In the genomic region with DNA sequence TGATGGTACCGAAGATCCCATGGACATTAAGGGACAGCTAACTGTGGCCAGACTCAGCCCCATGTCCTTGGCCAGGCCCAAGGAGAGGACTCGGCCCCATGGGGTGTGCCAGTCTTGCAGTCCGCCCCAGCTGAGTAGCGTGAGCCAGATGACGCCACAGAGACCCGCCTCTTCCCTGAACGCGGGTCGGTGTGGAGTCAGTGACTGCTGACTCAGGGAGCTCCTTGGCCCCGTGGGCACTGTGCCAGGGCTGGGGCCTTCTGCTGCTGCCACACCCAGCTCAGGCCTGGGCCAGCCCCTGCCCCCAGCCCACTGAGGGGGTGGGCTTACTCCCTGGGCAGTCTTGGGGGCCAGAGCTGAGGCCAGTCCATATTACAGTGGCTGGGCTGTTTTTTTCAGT, we compare ENCODE assay signal across 7 cellular contexts. TPM values are rescaled to one million over a fixed set of nuclear protein-coding genes. Genes with fewer than 3 reads are reported as not detected.
DNase-seq lines count a peak whose midpoint lies in the region; ATAC-seq and TF ChIP-seq lines count a peak whose summit lies in the region.

No MANE protein-coding gene starts in this region.

- no peaks in the 10 kb centered on the region for H3K9me2 ChIP-seq in OCI-LY7 (ENCODE audit: insufficient read depth, low read length)

- peak in 1 of 2 donors; percentile 31 for TF ChIP-seq EP300 in tibial nerve (IDR thresholded peaks at IDR 0.05)

- H3K4me1 ChIP-seq in tibial nerve (peaks cover 0 to 20% (median 3%) of the 10 kb centered on the region in 4 donors), OCI-LY7 (ENCODE audit: insufficient read depth, low read length, poor library complexity, severe bottlenecking) (peaks cover 3% of the 10 kb centered on the region)

- no TSS peak for BruUV-seq in OCI-LY7 (replicated peaks; lab: Mats Ljungman, UMichigan)

- no peak overlapping the region for H2AFZ ChIP-seq in OCI-LY7 (ENCODE audit: low read length)

- no peaks in the 10 kb centered on the region for H3K27me3 Mint-ChIP-seq in activated T-cell treated with anti-CD3 and anti-CD28 coated beads, Interleukin-2, amount 50 U/mL, for 4 hours (ENCODE audit: low read depth)

- peaks cover 2% of the 10 kb centered on the region for H3K36me3 Mint-ChIP-seq in activated T-cell treated with anti-CD3 and anti-CD28 coated beads, Interleukin-2, amount 50 U/mL, for 4 hours (ENCODE audit: insufficient read depth)

- DNase-seq in HT1080 (ENCODE audit: low read depth) (peak; percentile 74), astrocyte of the spinal cord (ENCODE audit: low read depth, low spot score) (peak; percentile 29), kidney epithelial cell (ENCODE audit: low read depth) (peak; percentile 31), tibial nerve (ENCODE audit: low spot score in 2 of 2) (peak; percentile 12 to 50), OCI-LY7 (ENCODE audit: low spot score) (no peak)
- no peak for DNase-seq in activated T-cell treated with anti-CD3 and anti-CD28 coated beads, Interleukin-2, amount 50 U/mL, for 4 hours

- H3K36me3 ChIP-seq in kidney epithelial cell (ENCODE audit: control insufficient read depth, insufficient read depth, low read length) (no peaks in the 10 kb centered on the region), tibial nerve (peaks cover 0 to 41% (median 0%) of the 10 kb centered on the region in 3 donors), OCI-LY7 (ENCODE audit: insufficient read depth, low read length) (no peaks in the 10 kb centered on the region)

- H4K20me1 ChIP-seq in OCI-LY7 (ENCODE audit: insufficient read depth, low read length): no peaks in the 10 kb centered on the region

- H3K27ac ChIP-seq in tibial nerve (peak overlapping the region in 3 of 4 donors; percentile 48 to 84 (median 76)), OCI-LY7 (ENCODE audit: low read depth, low read length, poor library complexity, severe bottlenecking) (no peak overlapping the region)

- ATAC-seq in activated T-cell treated with anti-CD3 and anti-CD28 coated beads, Interleukin-2, amount 50 U/mL, for 4 hours: no peak
- ATAC-seq in GM18870 (IDR thresholded peaks at IDR 0.05; ENCODE audit: unreplicated experiment): no peak

- intact Hi-C loops in OCI-LY7 (cut with micrococcal nuclease; ENCODE audit: unreplicated experiment): no loop called here

- no peak for TF ChIP-seq CTCF in astrocyte of the spinal cord (IDR thresholded peaks at IDR 0.05; ENCODE audit: low read depth, low read length)
- no peak for TF ChIP-seq CTCF in kidney epithelial cell (IDR thresholded peaks at IDR 0.05; ENCODE audit: insufficient read depth, low read length, poor library complexity, severe bottlenecking)
- TF ChIP-seq CTCF in tibial nerve (IDR thresholded peaks at IDR 0.05): no peak
- TF ChIP-seq CTCF in OCI-LY7 (conservative IDR thresholded peaks at IDR 0.05; ENCODE audit: low read length): no peak

- H3K4me3 ChIP-seq in astrocyte of the spinal cord (ENCODE audit: low read depth, low read length): no peak overlapping the region
- H3K4me3 ChIP-seq in kidney epithelial cell (ENCODE audit: low read depth, low read length): no peak overlapping the region
- no peak overlapping the region for H3K4me3 ChIP-seq in tibial nerve
- no peak overlapping the region for H3K4me3 ChIP-seq in OCI-LY7 (ENCODE audit: low read depth, low read length, poor library complexity, severe bottlenecking)

- no peaks in the 10 kb centered on the region for H3K4me1 Mint-ChIP-seq in activated T-cell treated with anti-CD3 and anti-CD28 coated beads, Interleukin-2, amount 50 U/mL, for 4 hours (ENCODE audit: low read depth)

- CTCF ChIA-PET in OCI-LY7 (lab: Charles Lee; ENCODE audit: unreplicated experiment): no interaction called here

- H3K4me3 Mint-ChIP-seq in activated T-cell treated with anti-CD3 and anti-CD28 coated beads, Interleukin-2, amount 50 U/mL, for 4 hours: no peak overlapping the region

- POLR2A ChIA-PET in OCI-LY7 (lab: Charles Lee): no interaction called here

- H3K27me3 ChIP-seq in kidney epithelial cell (ENCODE audit: control insufficient read depth, insufficient read depth, low read length) (peaks cover 5% of the 10 kb centered on the region), tibial nerve (no peaks in the 10 kb centered on the region)

- no peak overlapping the region for H3K4me2 ChIP-seq in OCI-LY7 (ENCODE audit: low read length)

- H3K9me3 ChIP-seq in tibial nerve: no peaks in the 10 kb centered on the region
- no peaks in the 10 kb centered on the region for H3K9me3 ChIP-seq in OCI-LY7 (ENCODE audit: low read length)

- no peaks in the 10 kb centered on the region for H3K9me3 Mint-ChIP-seq in activated T-cell treated with anti-CD3 and anti-CD28 coated beads, Interleukin-2, amount 50 U/mL, for 4 hours

- no peaks in the 10 kb centered on the region for H3K79me2 ChIP-seq in OCI-LY7 (ENCODE audit: insufficient read depth, low read depth, low read length)

- in situ Hi-C loops in astrocyte of the spinal cord (cut with HindIII; ENCODE audit: low sequenced_read_pairs): no loop called here

- TF ChIP-seq POLR2A in tibial nerve (IDR thresholded peaks at IDR 0.05): no peak

- 24 to 45% methylated on average over 10 of the region's 10 CpGs for WGBS in tibial nerve, 2 donors

RNA-seq across cellular contexts. Expression of gene PLXNA1, which starts 52.8 kb away (rescaled TPM):
- total RNA-seq in HT1080 (2014; rRNA removed; shearing (Covaris generic)): 133 and 163 TPM in 2 replicates
- 82.5 and 95.4 TPM in 2 replicates for polyA plus RNA-seq in HT1080 (2015; cell fraction: cytosol; rRNA removed)
- polyA plus RNA-seq in HT1080 (2015; cell fraction: nucleus; rRNA removed): 239 and 264 TPM in 2 replicates
- total RNA-seq in kidney epithelial cell: 54.3 and 64.4 TPM in 2 replicates
- total RNA-seq in tibial nerve: 10 to 100 TPM; 39.1 to 51.3 (median 39.9) TPM
- 10 to 100 TPM; 25.6 to 33.1 (median 28.9) TPM for total RNA-seq in activated T-cell treated with anti-CD3 and anti-CD28 coated beads, Interleukin-2, amount 50 U/mL, for 4 hours
- total RNA-seq in OCI-LY7 (2014; rRNA removed; shearing (Covaris generic)): 3.8 and 4.4 TPM in 2 replicates
- total RNA-seq in OCI-LY7 (2022): 3.0 and 3.6 TPM in 2 replicates

Comparison
In these comparisons a context has a peak if more than half of its experiments do, and no peak if none do; other contexts are left out.
1. DNase-seq: peak in HT1080 (single experiment), astrocyte of the spinal cord (single experiment), kidney epithelial cell (single experiment) and tibial nerve (2 of 2); none in activated T-cell treated with anti-CD3 and anti-CD28 coated beads, Interleukin-2, amount 50 U/mL, for 4 hours (single experiment) and OCI-LY7 (single experiment).
2. RNA of gene PLXNA1, which starts 52.8 kb away (total RNA-seq): 133 to 163 TPM in HT1080, 54.3 to 64.4 TPM in kidney epithelial cell, 39.1 to 51.3 TPM in tibial nerve and 25.6 to 33.1 TPM in activated T-cell treated with anti-CD3 and anti-CD28 coated beads, Interleukin-2, amount 50 U/mL, for 4 hours; 3.0 to 4.4 TPM in OCI-LY7; every median in the first group is over 4 times any median in the second.